Comparison of ENCODE assay signal across 22 cellular contexts in genomic region chr5:34697308-34698108, GRCh38. TPM values are rescaled to one million over a fixed set of nuclear protein-coding genes. Genes with fewer than 3 reads are reported as not detected.
"Had no signal": no experiment of that assay in that cellular context is flagged by ENCODE, and none has a peak within 500 bp of the region (broad histone marks: within the 10 kb centered on the region; RNA-seq: fewer than 3 reads in every experiment).

No MANE protein-coding gene starts in this region.

- H3K4me3 ChIP-seq: left ventricle myocardium inferior, lung, mucosa of descending colon, ovary, right atrium auricular region, skin epidermis, suprapubic skin, thoracic aorta, tibial artery, upper lobe of right lung had no signal

- H3K27ac ChIP-seq: left ventricle myocardium inferior, ovary, right atrium auricular region, thoracic aorta, tibial artery had no signal

- H3K27me3 ChIP-seq: ovary, right atrium auricular region, suprapubic skin, tibial artery, upper lobe of right lung had no signal

- H3K9me3 ChIP-seq: left ventricle myocardium inferior, mucosa of descending colon, ovary, right atrium auricular region, suprapubic skin, thoracic aorta, tibial artery, upper lobe of right lung had no signal

- ATAC-seq: mucosa of descending colon; naive thymus-derived CD4-positive, alpha-beta T cell; natural killer cell treated with Interleukin-12 subunit alpha and Interleukin-12 subunit beta and Interleukin-15 and Interleukin-18, amount 100 ng/mL, for 72 hours; sciatic nerve had no signal

- DNase-seq: left ventricle myocardium inferior; mesendoderm; midbrain; mucosa of descending colon; naive thymus-derived CD4-positive, alpha-beta T cell; ovary; stimulated activated CD4-positive, alpha-beta T cell treated with anti-CD3 and anti-CD28 coated beads, Interleukin-12 subunit alpha, Interleukin-12 subunit beta, amount 100 ng/mL, for 4 hours; stimulated activated CD4-positive, alpha-beta T cell treated with anti-CD3 and anti-CD28 coated beads, Interleukin-15, amount 100 ng/mL, for 24 hours; stimulated activated CD4-positive, alpha-beta T cell treated with anti-CD3 and anti-CD28 coated beads, Interleukin-2, amount 100 ng/mL, for 24 hours; stimulated activated CD4-positive, alpha-beta T cell treated with anti-CD3 and anti-CD28 coated beads, Interleukin-4, amount 100 ng/mL, for 1 hour; stimulated activated naive CD4-positive, alpha-beta T cell; tibial artery; trophoblast cell; upper lobe of right lung had no signal

- H3K36me3 ChIP-seq: left ventricle myocardium inferior, ovary, right atrium auricular region, suprapubic skin, thoracic aorta, tibial artery, upper lobe of right lung had no signal

- FAIRE-seq: urothelium cell line had no signal

RNA-seq across cellular contexts. Expression of gene RAI14, which starts 41.4 kb away (rescaled TPM):
- polyA plus RNA-seq: naive thymus-derived CD4-positive, alpha-beta T cell had no signal
